1 cellular context compared by ENCODE assay signal in the genomic region with DNA sequence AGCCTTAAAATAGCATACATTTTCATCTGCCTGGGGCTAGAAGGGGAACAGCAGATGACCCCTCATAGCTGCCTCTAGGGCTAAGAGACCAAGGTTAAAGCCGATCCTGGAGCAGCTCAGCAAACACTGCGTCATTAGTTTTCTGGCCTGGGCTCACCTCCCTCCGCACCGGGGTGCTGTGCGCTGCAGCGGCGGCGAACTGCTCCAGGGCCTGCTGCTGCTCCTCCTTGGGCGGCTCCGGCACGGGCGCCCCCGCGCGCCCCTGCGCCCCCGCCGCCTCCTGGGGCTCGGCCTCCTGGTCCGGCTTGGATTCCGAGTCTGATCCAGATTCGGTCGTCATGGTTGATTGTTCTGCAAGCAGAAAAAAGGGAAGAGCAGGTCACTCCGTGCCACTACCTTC.
TF ChIP-seq lines count a peak whose summit lies in the region.

No MANE protein-coding gene starts in this region.

TF ChIP-seq in WTC11, 78 proteins besides CTCF, POLR2A, EP300 and RAD21 (continued from another document):
- TF ChIP-seq, protein P1, sequence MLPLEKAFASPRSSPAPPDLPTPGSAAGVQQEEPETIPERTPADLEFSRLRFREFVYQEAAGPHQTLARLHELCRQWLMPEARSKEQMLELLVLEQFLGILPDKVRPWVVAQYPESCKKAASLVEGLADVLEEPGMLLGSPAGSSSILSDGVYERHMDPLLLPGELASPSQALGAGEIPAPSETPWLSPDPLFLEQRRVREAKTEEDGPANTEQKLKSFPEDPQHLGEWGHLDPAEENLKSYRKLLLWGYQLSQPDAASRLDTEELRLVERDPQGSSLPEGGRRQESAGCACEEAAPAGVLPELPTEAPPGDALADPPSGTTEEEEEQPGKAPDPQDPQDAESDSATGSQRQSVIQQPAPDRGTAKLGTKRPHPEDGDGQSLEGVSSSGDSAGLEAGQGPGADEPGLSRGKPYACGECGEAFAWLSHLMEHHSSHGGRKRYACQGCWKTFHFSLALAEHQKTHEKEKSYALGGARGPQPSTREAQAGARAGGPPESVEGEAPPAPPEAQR (CRISPR knock-in tag; IDR thresholded peaks at IDR 0.05): no peak
- TF ChIP-seq NFYB (CRISPR knock-in tag; conservative IDR thresholded peaks at IDR 0.05; ENCODE audit: low read depth) (no peak), TCF7 (CRISPR knock-in tag; IDR thresholded peaks at IDR 0.05; ENCODE audit: low read depth) (no peak), OVOL2 (CRISPR knock-in tag; IDR thresholded peaks at IDR 0.05; ENCODE audit: borderline replicate concordance) (no peak)
- TF ChIP-seq, protein P2, sequence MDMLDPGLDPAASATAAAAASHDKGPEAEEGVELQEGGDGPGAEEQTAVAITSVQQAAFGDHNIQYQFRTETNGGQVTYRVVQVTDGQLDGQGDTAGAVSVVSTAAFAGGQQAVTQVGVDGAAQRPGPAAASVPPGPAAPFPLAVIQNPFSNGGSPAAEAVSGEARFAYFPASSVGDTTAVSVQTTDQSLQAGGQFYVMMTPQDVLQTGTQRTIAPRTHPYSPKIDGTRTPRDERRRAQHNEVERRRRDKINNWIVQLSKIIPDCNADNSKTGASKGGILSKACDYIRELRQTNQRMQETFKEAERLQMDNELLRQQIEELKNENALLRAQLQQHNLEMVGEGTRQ (CRISPR knock-in tag; IDR thresholded peaks at IDR 0.05): no peak
- TF ChIP-seq, protein P3, sequence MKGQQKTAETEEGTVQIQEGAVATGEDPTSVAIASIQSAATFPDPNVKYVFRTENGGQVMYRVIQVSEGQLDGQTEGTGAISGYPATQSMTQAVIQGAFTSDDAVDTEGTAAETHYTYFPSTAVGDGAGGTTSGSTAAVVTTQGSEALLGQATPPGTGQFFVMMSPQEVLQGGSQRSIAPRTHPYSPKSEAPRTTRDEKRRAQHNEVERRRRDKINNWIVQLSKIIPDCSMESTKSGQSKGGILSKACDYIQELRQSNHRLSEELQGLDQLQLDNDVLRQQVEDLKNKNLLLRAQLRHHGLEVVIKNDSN (CRISPR knock-in tag; IDR thresholded peaks at IDR 0.05): no peak
- TF ChIP-seq, protein P4, sequence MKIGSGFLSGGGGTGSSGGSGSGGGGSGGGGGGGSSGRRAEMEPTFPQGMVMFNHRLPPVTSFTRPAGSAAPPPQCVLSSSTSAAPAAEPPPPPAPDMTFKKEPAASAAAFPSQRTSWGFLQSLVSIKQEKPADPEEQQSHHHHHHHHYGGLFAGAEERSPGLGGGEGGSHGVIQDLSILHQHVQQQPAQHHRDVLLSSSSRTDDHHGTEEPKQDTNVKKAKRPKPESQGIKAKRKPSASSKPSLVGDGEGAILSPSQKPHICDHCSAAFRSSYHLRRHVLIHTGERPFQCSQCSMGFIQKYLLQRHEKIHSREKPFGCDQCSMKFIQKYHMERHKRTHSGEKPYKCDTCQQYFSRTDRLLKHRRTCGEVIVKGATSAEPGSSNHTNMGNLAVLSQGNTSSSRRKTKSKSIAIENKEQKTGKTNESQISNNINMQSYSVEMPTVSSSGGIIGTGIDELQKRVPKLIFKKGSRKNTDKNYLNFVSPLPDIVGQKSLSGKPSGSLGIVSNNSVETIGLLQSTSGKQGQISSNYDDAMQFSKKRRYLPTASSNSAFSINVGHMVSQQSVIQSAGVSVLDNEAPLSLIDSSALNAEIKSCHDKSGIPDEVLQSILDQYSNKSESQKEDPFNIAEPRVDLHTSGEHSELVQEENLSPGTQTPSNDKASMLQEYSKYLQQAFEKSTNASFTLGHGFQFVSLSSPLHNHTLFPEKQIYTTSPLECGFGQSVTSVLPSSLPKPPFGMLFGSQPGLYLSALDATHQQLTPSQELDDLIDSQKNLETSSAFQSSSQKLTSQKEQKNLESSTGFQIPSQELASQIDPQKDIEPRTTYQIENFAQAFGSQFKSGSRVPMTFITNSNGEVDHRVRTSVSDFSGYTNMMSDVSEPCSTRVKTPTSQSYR (CRISPR knock-in tag; IDR thresholded peaks at IDR 0.05): no peak
TF ChIP-seq in WTC11: peak in this region for 0.
